In the genomic region with DNA sequence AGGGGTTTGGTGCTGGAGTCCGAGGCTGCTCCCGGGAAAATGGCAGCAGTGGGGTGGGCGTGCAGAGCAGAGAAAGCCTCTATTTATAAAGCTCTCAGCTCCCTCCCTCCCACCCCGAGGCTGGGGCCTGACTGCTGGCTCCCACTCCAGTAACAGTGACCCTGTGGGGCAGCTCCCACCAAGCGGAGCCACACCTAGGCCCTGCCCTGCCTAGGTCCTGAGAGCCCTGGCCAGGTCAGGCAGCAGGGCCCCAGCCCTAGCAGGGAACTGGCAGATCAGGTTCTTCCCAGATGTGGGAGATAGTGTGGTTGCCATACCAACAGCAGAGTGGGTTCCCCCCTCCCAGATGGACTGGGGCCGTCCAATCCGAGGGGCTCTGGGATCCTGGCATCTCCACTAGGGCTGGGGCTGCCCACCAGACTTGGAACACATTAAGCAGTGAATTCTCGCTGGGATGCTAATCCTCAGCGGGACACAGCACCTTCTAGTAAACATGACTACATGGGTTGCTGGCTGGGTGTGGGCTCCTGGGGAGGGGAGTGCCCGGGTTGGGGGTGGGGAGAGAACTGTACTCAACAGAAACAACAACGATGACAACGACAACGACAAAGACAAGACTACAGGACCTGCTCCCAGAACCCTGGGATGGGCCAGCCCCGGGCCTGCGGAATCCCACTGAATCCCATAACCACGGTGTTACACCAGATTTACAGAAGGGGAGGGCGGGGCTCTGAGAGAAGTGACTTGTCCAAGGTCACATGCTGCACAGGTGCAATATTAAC, we compare ENCODE assay signal across 1 cellular context.
A peak's percentile ranks its signal among the peaks of the same experiment; 100 is the strongest.
TF ChIP-seq lines count a peak whose summit lies in the region.

No MANE protein-coding gene starts in this region.

TF ChIP-seq in H1, 55 proteins besides CTCF, POLR2A, EP300 and RAD21:
- TF ChIP-seq SP1 (IDR thresholded peaks at IDR 0.05; ENCODE audit: low read depth, low read length), result no peak; the same call in 1 of the 2 replicates
- no peak for TF ChIP-seq CEBPB (IDR thresholded peaks at IDR 0.05; ENCODE audit: low read depth, low read length)
- peak; percentile 0 for TF ChIP-seq KDM4A (IDR thresholded peaks at IDR 0.05; ENCODE audit: low read depth, low read length, severe bottlenecking)
- no peak for TF ChIP-seq JUND (IDR thresholded peaks at IDR 0.05; ENCODE audit: low read length)
- TF ChIP-seq NRF1 (IDR thresholded peaks at IDR 0.05; ENCODE audit: low read depth, low read length), result no peak
- TF ChIP-seq, protein P1, sequence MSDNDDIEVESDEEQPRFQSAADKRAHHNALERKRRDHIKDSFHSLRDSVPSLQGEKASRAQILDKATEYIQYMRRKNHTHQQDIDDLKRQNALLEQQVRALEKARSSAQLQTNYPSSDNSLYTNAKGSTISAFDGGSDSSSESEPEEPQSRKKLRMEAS (IDR thresholded peaks at IDR 0.05), result no peak
- TF ChIP-seq ASH2L (IDR thresholded peaks at IDR 0.05; ENCODE audit: low read length), result no peak
- no peak for TF ChIP-seq RFX5 (IDR thresholded peaks at IDR 0.05; ENCODE audit: borderline replicate concordance, low read depth, low read length)
- TF ChIP-seq SRF (IDR thresholded peaks at IDR 0.05; ENCODE audit: low read depth, low read length), result no peak
